ENCODE assay signal across 25 cellular contexts in the genomic region with DNA sequence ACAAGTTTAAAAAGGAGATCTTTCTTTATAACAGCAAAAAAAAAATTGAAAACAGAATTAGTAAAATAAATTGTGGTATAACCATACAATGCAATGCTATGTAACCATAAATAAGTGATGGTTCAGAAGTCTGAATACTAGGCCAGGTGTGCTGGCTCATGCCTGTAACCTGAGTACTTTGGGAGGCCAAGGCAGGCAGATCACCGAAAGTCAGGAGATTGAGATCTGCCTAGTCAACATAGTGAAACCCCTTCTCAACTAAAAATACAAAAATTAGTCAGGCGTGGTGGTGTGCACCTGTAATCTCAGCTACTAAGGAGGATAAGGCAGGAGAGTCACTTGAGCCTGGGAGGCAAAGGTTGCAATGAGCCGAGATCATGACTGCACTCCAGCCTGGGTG. TPM values are rescaled to one million over a fixed set of nuclear protein-coding genes. Genes with fewer than 3 reads are reported as not detected.
DNase-seq lines count a peak whose midpoint lies in the region; ATAC-seq and TF ChIP-seq lines count a peak whose summit lies in the region.
"Had no signal": no experiment of that assay in that cellular context is flagged by ENCODE, and none has a peak within 500 bp of the region (broad histone marks: within the 10 kb centered on the region; RNA-seq: fewer than 3 reads in every experiment).

No MANE protein-coding gene starts in this region.

- H3K9me3 ChIP-seq in MM.1S (replicated peaks; ENCODE audit: insufficient read depth, low read length) (no peaks in the 10 kb centered on the region), OCI-LY7 (ENCODE audit: low read length) (no peaks in the 10 kb centered on the region), mucosa of descending colon (no peaks in the 10 kb centered on the region), esophagus squamous epithelium (no peaks in the 10 kb centered on the region)
- H3K9me3 ChIP-seq: BE2C, BLaER1 had no signal

- no peaks in the 10 kb centered on the region for H3K27me3 ChIP-seq in GM06990 (replicated peaks; ENCODE audit: control insufficient read depth, insufficient read depth, low read length)
- no peaks in the 10 kb centered on the region for H3K27me3 ChIP-seq in MM.1S (replicated peaks; ENCODE audit: insufficient read depth, low read length)
- no peaks in the 10 kb centered on the region for H3K27me3 ChIP-seq in esophagus squamous epithelium
- H3K27me3 ChIP-seq: BLaER1 had no signal

- no TSS peak for BruUV-seq in OCI-LY7 (replicated peaks; lab: Mats Ljungman, UMichigan)

- ATAC-seq in mucosa of descending colon, result no peak
- ATAC-seq: GM12878 had no signal

- no peaks in the 10 kb centered on the region for H4K20me1 ChIP-seq in MM.1S (ENCODE audit: insufficient read depth, low read length)
- no peaks in the 10 kb centered on the region for H4K20me1 ChIP-seq in OCI-LY7 (ENCODE audit: insufficient read depth, low read length)
- H4K20me1 ChIP-seq: BLaER1 had no signal

- 84 to 86% methylated on average over 3 of the region's 3 CpGs for WGBS in esophagus squamous epithelium, 2 donors

- DNase-seq in GM06990 (ENCODE audit: extremely low read depth, insufficient read length), result peak; percentile 14
- peak; percentile 1 for DNase-seq in GM12865 (ENCODE audit: low read depth)
- DNase-seq in MM.1S, result peak; percentile 93
- peak; percentile 21 for DNase-seq in OCI-LY7 (ENCODE audit: low spot score)
- no peak for DNase-seq in mucosa of descending colon
- no peak for DNase-seq in NCI-H526 (lab: John Stamatoyannopoulos, UW)
- no peak for DNase-seq in esophagus squamous epithelium (lab: John Stamatoyannopoulos, UW)
- DNase-seq in SHP77 treated with DMSO at 0.1 percent for 48 hours (lab: John Stamatoyannopoulos, UW), result no peak
- DNase-seq: 8988T; ACHN; BE2C; C1 segment of cervical spinal cord; CD4-positive, alpha-beta memory T cell; CD4-positive, CD25-positive, alpha-beta regulatory T cell; CD8-positive, alpha-beta memory T cell; COR-L47; DMS 273 treated with DMSO at 0.1 percent for 48 hours; DMS153; DMS53; DMS79; DND-41; EL; GDM1 had no signal

- CTCF ChIA-PET in OCI-LY7 (lab: Charles Lee; ENCODE audit: unreplicated experiment), result no interaction called here

- POLR2A ChIA-PET in OCI-LY7 (lab: Charles Lee), result no interaction called here

- H3F3A ChIP-seq in MM.1S (ENCODE audit: insufficient read depth, low read length), result peaks cover 8% of the 10 kb centered on the region

- TF ChIP-seq CTCF in GM06990 (IDR thresholded peaks at IDR 0.05; ENCODE audit: insufficient read depth, low read length, poor library complexity, severe bottlenecking), result no peak
- TF ChIP-seq CTCF in GM12865 (IDR thresholded peaks at IDR 0.05; ENCODE audit: insufficient read depth, low read depth, low read length, missing control alignments), result no peak
- no peak for TF ChIP-seq CTCF in MM.1S (IDR thresholded peaks at IDR 0.05; ENCODE audit: low read length)
- TF ChIP-seq CTCF in OCI-LY7 (conservative IDR thresholded peaks at IDR 0.05; ENCODE audit: low read length), result no peak
- TF ChIP-seq CTCF in mucosa of descending colon (IDR thresholded peaks at IDR 0.05), result no peak
- no peak for TF ChIP-seq CTCF in esophagus squamous epithelium (IDR thresholded peaks at IDR 0.05)

- H3K4me2 ChIP-seq in MM.1S (ENCODE audit: low read depth, low read length), result no peak overlapping the region
- H3K4me2 ChIP-seq in OCI-LY7 (ENCODE audit: low read length), result no peak overlapping the region
- H3K4me2 ChIP-seq: BLaER1 had no signal

- no peaks in the 10 kb centered on the region for H3K9me2 ChIP-seq in MM.1S (replicated peaks; ENCODE audit: insufficient read depth, low read length)
- 0 out of 2 replicates have a peak, but pooled peaks cover 3% of the 10 kb centered on the region for H3K9me2 ChIP-seq in OCI-LY7 (ENCODE audit: insufficient read depth, low read length)

- intact Hi-C loops in OCI-LY7 (cut with micrococcal nuclease; ENCODE audit: unreplicated experiment), result no loop called here
- intact Hi-C loops in mucosa of descending colon (cut with DNase I, micrococcal nuclease), result no loop called here
- intact Hi-C loops in esophagus squamous epithelium (cut with DNase I), result no loop called here

- H3K27ac ChIP-seq in MM.1S (ENCODE audit: low read length), result peak overlapping the region; percentile 45; the same call in 1 of the 2 replicates
- no peak overlapping the region for H3K27ac ChIP-seq in OCI-LY7 (ENCODE audit: low read depth, low read length, poor library complexity, severe bottlenecking)
- no peak overlapping the region for H3K27ac ChIP-seq in esophagus squamous epithelium
- H3K27ac ChIP-seq: BLaER1 had no signal

- TF ChIP-seq POLR2A in esophagus squamous epithelium (IDR thresholded peaks at IDR 0.05), result no peak

- H3K4me3 ChIP-seq in GM06990 (replicated peaks; ENCODE audit: low read depth, low read length) (no peak overlapping the region), GM12865 (ENCODE audit: low read depth, low read length) (no peak overlapping the region), MM.1S (ENCODE audit: low read length) (no peak overlapping the region), OCI-LY7 (ENCODE audit: low read depth, low read length, poor library complexity, severe bottlenecking) (no peak overlapping the region), mucosa of descending colon (no peak overlapping the region), esophagus squamous epithelium (no peak overlapping the region)
- H3K4me3 ChIP-seq: BLaER1, GM12878 had no signal

- H3K4me1 ChIP-seq in MM.1S (ENCODE audit: low read length) (peaks cover 12% of the 10 kb centered on the region; the same call in 1 of the 2 replicates), OCI-LY7 (ENCODE audit: insufficient read depth, low read length, poor library complexity, severe bottlenecking) (peaks cover 16% of the 10 kb centered on the region), mucosa of descending colon (ENCODE audit: low read depth) (no peaks in the 10 kb centered on the region), esophagus squamous epithelium (no peaks in the 10 kb centered on the region)
- H3K4me1 ChIP-seq: BE2C, BLaER1 had no signal

- no peaks in the 10 kb centered on the region for H3K36me3 ChIP-seq in GM06990 (ENCODE audit: control insufficient read depth, insufficient read depth, low read length)
- H3K36me3 ChIP-seq in MM.1S (replicated peaks; ENCODE audit: insufficient read depth, low read length), result no peaks in the 10 kb centered on the region
- H3K36me3 ChIP-seq in OCI-LY7 (ENCODE audit: insufficient read depth, low read length), result no peaks in the 10 kb centered on the region
- no peaks in the 10 kb centered on the region for H3K36me3 ChIP-seq in mucosa of descending colon (ENCODE audit: low read depth)
- no peaks in the 10 kb centered on the region for H3K36me3 ChIP-seq in esophagus squamous epithelium
- H3K36me3 ChIP-seq: BE2C, BLaER1 had no signal

- no peak overlapping the region for H3K9ac ChIP-seq in MM.1S (ENCODE audit: low read length)
- H3K9ac ChIP-seq: BLaER1 had no signal

- H3K79me2 ChIP-seq in MM.1S (ENCODE audit: low read length) (no peaks in the 10 kb centered on the region), OCI-LY7 (ENCODE audit: insufficient read depth, low read depth, low read length) (no peaks in the 10 kb centered on the region)

- H2AFZ ChIP-seq in MM.1S (ENCODE audit: low read length) (no peak overlapping the region), OCI-LY7 (ENCODE audit: low read length) (no peak overlapping the region)

RNA-seq across cellular contexts. Expression of a gene that starts 34.6 kb away (rescaled TPM):
- 0.10 and 1.9 TPM in 2 replicates for total RNA-seq in OCI-LY7 (2014; rRNA removed; shearing (Covaris generic))
- 2.6 and 4.4 TPM in 2 replicates for total RNA-seq in OCI-LY7 (2022)
- 1 to 10 TPM; 1.0 to 2.7 (median 2.1) TPM for total RNA-seq in mucosa of descending colon
- total RNA-seq in esophagus squamous epithelium, result 1 to 10 TPM in 2 of 4 donors, under 1 TPM in 2; 0.34 to 3.1 (median 1.4) TPM

RNA-seq across cellular contexts. Expression of a gene that starts 34.7 kb away (rescaled TPM):
- 25.0 and 41.9 TPM in 2 replicates for total RNA-seq in OCI-LY7 (2014; rRNA removed; shearing (Covaris generic))
- 23.0 and 25.5 TPM in 2 replicates for total RNA-seq in OCI-LY7 (2022)
- 10 to 100 TPM; 10.8 to 21.6 (median 12.6) TPM for total RNA-seq in mucosa of descending colon
- 10 to 100 TPM in 2 of 4 donors, 1 to 10 TPM in 2; 6.1 to 13.4 (median 9.2) TPM for total RNA-seq in esophagus squamous epithelium

RNA-seq across cellular contexts. Expression of a gene that starts 53.7 kb away (rescaled TPM):
- 65.6 and 92.2 TPM in 2 replicates for total RNA-seq in OCI-LY7 (2014; rRNA removed; shearing (Covaris generic))
- total RNA-seq in OCI-LY7 (2022) (67.3 and 68.6 TPM in 2 replicates), mucosa of descending colon (10 to 100 TPM; 29.4 to 48.9 (median 35.3) TPM), esophagus squamous epithelium (10 to 100 TPM; 18.9 to 32.6 (median 26.6) TPM)

Comparison
In these comparisons a context has a peak if more than half of its experiments do, and no peak if none do; other contexts are left out.
1. DNase-seq: peak in GM06990 (single experiment), GM12865 (single experiment), MM.1S (single experiment) and OCI-LY7 (single experiment); none in mucosa of descending colon (0 of 3), NCI-H526 (0 of 2), esophagus squamous epithelium (single experiment) and SHP77 treated with DMSO at 0.1 percent for 48 hours (single experiment).